In the genomic region with DNA sequence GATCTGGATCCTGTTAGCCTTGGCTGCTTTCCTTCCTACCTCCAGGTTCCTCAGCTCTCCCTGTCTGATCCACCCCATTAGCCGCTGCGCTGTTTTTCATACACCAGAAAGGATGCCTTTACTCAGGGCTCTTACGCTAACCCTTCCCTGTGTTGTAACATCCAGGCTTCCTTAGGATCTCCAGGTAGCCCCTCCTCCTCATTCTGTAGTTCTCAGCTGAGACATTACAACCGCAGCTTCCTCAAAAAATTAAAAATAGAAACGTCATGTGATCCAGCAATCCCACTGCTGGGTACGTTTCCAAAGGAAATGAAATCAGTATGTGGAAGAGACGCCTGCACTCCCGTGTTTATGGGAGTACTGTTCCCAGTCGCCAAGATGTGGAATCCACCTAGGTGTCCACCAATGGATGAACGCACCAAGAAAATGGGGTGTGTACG, we compare ENCODE assay signal across 1 cellular context.
TF ChIP-seq lines count a peak whose summit lies in the region.

No MANE protein-coding gene starts in this region.

TF ChIP-seq in IMR-90, 13 proteins besides CTCF, POLR2A, EP300 and RAD21 (continued from another document):
- TF ChIP-seq, protein P1, sequence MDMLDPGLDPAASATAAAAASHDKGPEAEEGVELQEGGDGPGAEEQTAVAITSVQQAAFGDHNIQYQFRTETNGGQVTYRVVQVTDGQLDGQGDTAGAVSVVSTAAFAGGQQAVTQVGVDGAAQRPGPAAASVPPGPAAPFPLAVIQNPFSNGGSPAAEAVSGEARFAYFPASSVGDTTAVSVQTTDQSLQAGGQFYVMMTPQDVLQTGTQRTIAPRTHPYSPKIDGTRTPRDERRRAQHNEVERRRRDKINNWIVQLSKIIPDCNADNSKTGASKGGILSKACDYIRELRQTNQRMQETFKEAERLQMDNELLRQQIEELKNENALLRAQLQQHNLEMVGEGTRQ (IDR thresholded peaks at IDR 0.05; ENCODE audit: low read depth, low read length) = no peak
- TF ChIP-seq RFX5 (IDR thresholded peaks at IDR 0.05; ENCODE audit: low read depth, low read length) = no peak
